ENCODE assay signal across 39 cellular contexts in the genomic region with DNA sequence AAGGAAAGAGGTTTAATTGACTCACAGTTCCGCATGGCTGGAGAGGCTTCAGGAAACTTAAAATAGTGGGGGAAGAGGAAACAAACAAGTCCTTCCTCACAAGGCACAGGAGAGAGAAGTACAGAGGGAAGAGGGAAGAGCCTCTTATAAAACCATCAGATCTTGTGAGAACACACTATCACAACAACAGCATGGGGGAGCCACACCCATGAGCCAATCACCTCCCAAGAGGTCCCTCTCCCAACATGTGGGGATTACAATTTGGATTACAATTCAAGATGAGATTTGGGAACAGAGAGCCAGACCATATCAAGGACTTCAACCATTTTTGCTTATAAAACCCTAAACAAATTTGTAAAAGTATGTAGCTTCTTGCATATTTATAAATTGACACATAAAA. TPM values are rescaled to one million over a fixed set of nuclear protein-coding genes. Genes with fewer than 3 reads are reported as not detected.
"Had no signal": no experiment of that assay in that cellular context is flagged by ENCODE, and none has a peak within 500 bp of the region (broad histone marks: within the 10 kb centered on the region; RNA-seq: fewer than 3 reads in every experiment).

No MANE protein-coding gene starts in this region.

- H3K27me3 Mint-ChIP-seq: activated B cell treated with CpG ODN at 0.5 μM for 24 hours; activated CD4-positive, alpha-beta memory T cell treated with anti-CD3 and anti-CD28 coated beads for 36 hours; activated CD4-positive, alpha-beta T cell treated with anti-CD3 and anti-CD28 coated beads, Interleukin-2, amount 10 ng/mL, durations not matched to agents 24 days and 14 days; activated CD8-positive, alpha-beta T cell treated with anti-CD3 and anti-CD28 coated beads for 36 hours; activated naive CD4-positive, alpha-beta T cell treated with anti-CD3 and anti-CD28 coated beads, Interleukin-2, amount 10 ng/mL, durations not matched to agents 7 days and 5 days; activated naive CD4-positive, alpha-beta T cell treated with anti-CD3 and anti-CD28 coated beads, Interleukin-2, amount 50 U/mL, for 24 hours; activated naive CD8-positive, alpha-beta T cell; activated naive CD8-positive, alpha-beta T cell treated with anti-CD3 and anti-CD28 coated beads, Interleukin-2, amount 10 ng/mL, durations not matched to agents 7 days and 5 days; activated naive CD8-positive, alpha-beta T cell treated with anti-CD3 and anti-CD28 coated beads, Interleukin-2, amount 50 U/mL, for 24 hours; activated T-helper 17 cell treated with anti-CD3 and anti-CD28 coated beads, Interleukin-2, amount 50 U/mL, for 72 hours; brain; central memory CD8-positive, alpha-beta T cell had no signal

- H3K27ac ChIP-seq: ascending aorta, cardiac muscle cell, WERI-Rb-1 had no signal

- H3K4me1 Mint-ChIP-seq: activated B cell treated with CpG ODN at 0.5 μM for 24 hours; activated CD4-positive, alpha-beta T cell treated with anti-CD3 and anti-CD28 coated beads, Interleukin-2, amount 10 ng/mL, durations not matched to agents 24 days and 14 days; activated naive CD4-positive, alpha-beta T cell treated with anti-CD3 and anti-CD28 coated beads, Interleukin-2, amount 10 ng/mL, durations not matched to agents 7 days and 5 days; activated naive CD4-positive, alpha-beta T cell treated with anti-CD3 and anti-CD28 coated beads, Interleukin-2, amount 50 U/mL, for 24 hours; activated naive CD8-positive, alpha-beta T cell treated with anti-CD3 and anti-CD28 coated beads, Interleukin-2, amount 10 ng/mL, durations not matched to agents 7 days and 5 days; activated naive CD8-positive, alpha-beta T cell treated with anti-CD3 and anti-CD28 coated beads, Interleukin-2, amount 50 U/mL, for 24 hours; activated T-helper 17 cell treated with anti-CD3 and anti-CD28 coated beads, Interleukin-2, amount 50 U/mL, for 72 hours; brain; central memory CD8-positive, alpha-beta T cell had no signal

- H3K4me1 ChIP-seq: ascending aorta had no signal

- DNase-seq: activated B cell treated with CpG ODN at 0.5 μM for 24 hours; activated CD4-positive, alpha-beta memory T cell treated with anti-CD3 and anti-CD28 coated beads for 36 hours; activated CD4-positive, alpha-beta T cell treated with anti-CD3 and anti-CD28 coated beads for 4 hours; activated CD4-positive, alpha-beta T cell treated with anti-CD3 and anti-CD28 coated beads, Interleukin-2, amount 10 ng/mL, durations not matched to agents 24 days and 14 days; activated CD4-positive, alpha-beta T cell treated with anti-CD3 and anti-CD28 coated beads, Interleukin-2, amount 50 U/mL, for 1 hour; activated CD4-positive, alpha-beta T cell treated with anti-CD3 and anti-CD28 coated beads, Interleukin-2, amount 50 U/mL, for 4 hours; activated CD4-positive, CD25-positive, alpha-beta regulatory T cell treated with anti-CD3 and anti-CD28 coated beads, Interleukin-2, amount 50 U/mL, for 72 hours; activated CD8-positive, alpha-beta memory T cell treated with anti-CD3 and anti-CD28 coated beads, Interleukin-2, amount 50 U/mL, for 4 hours; activated CD8-positive, alpha-beta T cell treated with anti-CD3 and anti-CD28 coated beads for 36 hours; activated effector memory CD4-positive, alpha-beta T cell treated with anti-CD3 and anti-CD28 coated beads, Interleukin-2, amount 50 U/mL, for 16 hours; activated gamma-delta T cell treated with Interleukin-2 at 50 U/mL for 16 hours; activated naive CD4-positive, alpha-beta T cell; activated naive CD4-positive, alpha-beta T cell treated with anti-CD3 and anti-CD28 coated beads, Interleukin-2, amount 10 ng/mL, durations not matched to agents 7 days and 5 days; activated naive CD8-positive, alpha-beta T cell treated with anti-CD3 and anti-CD28 coated beads, Interleukin-2, amount 10 ng/mL, durations not matched to agents 7 days and 5 days; activated naive CD8-positive, alpha-beta T cell treated with anti-CD3 and anti-CD28 coated beads, Interleukin-2, amount 50 U/mL, for 24 hours; activated T-cell treated with anti-CD3 and anti-CD28 coated beads for 4 hours; activated T-cell treated with anti-CD3 and anti-CD28 coated beads, Interleukin-2, amount 50 U/mL, for 1 hour; activated T-cell treated with anti-CD3 and anti-CD28 coated beads, Interleukin-2, amount 50 U/mL, for 4 hours; activated T-cell treated with anti-CD3 and anti-CD28 coated beads, Interleukin-2, amount 50 U/mL, for 72 hours; amygdala; anterior cingulate cortex; caudate nucleus; cerebellar nuclear complex; T-helper 1 cell; T-helper 2 cell; T-helper 9 cell; WERI-Rb-1 had no signal

- H3K4me3 ChIP-seq: ascending aorta, cardiac muscle cell had no signal

- H3K4me3 Mint-ChIP-seq: activated B cell treated with CpG ODN at 0.5 μM for 24 hours; activated CD4-positive, alpha-beta memory T cell treated with anti-CD3 and anti-CD28 coated beads for 36 hours; activated CD4-positive, alpha-beta T cell treated with anti-CD3 and anti-CD28 coated beads, Interleukin-2, amount 10 ng/mL, durations not matched to agents 24 days and 14 days; activated CD8-positive, alpha-beta T cell treated with anti-CD3 and anti-CD28 coated beads for 36 hours; activated naive CD4-positive, alpha-beta T cell treated with anti-CD3 and anti-CD28 coated beads, Interleukin-2, amount 10 ng/mL, durations not matched to agents 7 days and 5 days; activated naive CD4-positive, alpha-beta T cell treated with anti-CD3 and anti-CD28 coated beads, Interleukin-2, amount 50 U/mL, for 24 hours; activated naive CD8-positive, alpha-beta T cell; activated naive CD8-positive, alpha-beta T cell treated with anti-CD3 and anti-CD28 coated beads, Interleukin-2, amount 10 ng/mL, durations not matched to agents 7 days and 5 days; activated naive CD8-positive, alpha-beta T cell treated with anti-CD3 and anti-CD28 coated beads, Interleukin-2, amount 50 U/mL, for 24 hours; activated T-cell treated with anti-CD3 and anti-CD28 coated beads, Interleukin-2, amount 50 U/mL, for 4 hours; activated T-cell treated with anti-CD3 and anti-CD28 coated beads, Interleukin-2, amount 50 U/mL, for 72 hours; activated T-helper 1 cell treated with anti-CD3 and anti-CD28 coated beads, Interleukin-12 subunit alpha, Interleukin-12 subunit beta, Interleukin-2, Interleukin-4 antibody, amounts not matched to agents 30 ng/mL and 10 ng/mL and 1 ng/mL, durations not matched to agents 14 hours and 24 hours and 36 hours; activated T-helper 17 cell treated with anti-CD3 and anti-CD28 coated beads, Interleukin-2, amount 50 U/mL, for 72 hours; brain; central memory CD8-positive, alpha-beta T cell; T-helper 1 cell treated with Interleukin-12 subunit alpha and Interleukin-12 subunit beta and Interleukin-4 antibody, amounts not matched to agents 30 μg/mL and 1 μg/mL, for 36 hours; T-helper 2 cell treated with Interferon-gamma antibody and Interleukin-4, amounts not matched to agents 5 μg/mL and 100 μg/mL, for 36 hours had no signal

- H3K36me3 Mint-ChIP-seq: activated CD4-positive, alpha-beta memory T cell treated with anti-CD3 and anti-CD28 coated beads for 36 hours; activated naive CD4-positive, alpha-beta T cell treated with anti-CD3 and anti-CD28 coated beads, Interleukin-2, amount 10 ng/mL, durations not matched to agents 7 days and 5 days; activated naive CD4-positive, alpha-beta T cell treated with anti-CD3 and anti-CD28 coated beads, Interleukin-2, amount 50 U/mL, for 24 hours; activated naive CD8-positive, alpha-beta T cell; activated naive CD8-positive, alpha-beta T cell treated with anti-CD3 and anti-CD28 coated beads, Interleukin-2, amount 10 ng/mL, durations not matched to agents 7 days and 5 days; brain had no signal

- H3K9me3 Mint-ChIP-seq: activated B cell treated with CpG ODN at 0.5 μM for 24 hours; activated CD4-positive, alpha-beta memory T cell treated with anti-CD3 and anti-CD28 coated beads for 36 hours; activated CD4-positive, alpha-beta T cell treated with anti-CD3 and anti-CD28 coated beads, Interleukin-2, amount 10 ng/mL, durations not matched to agents 24 days and 14 days; activated CD8-positive, alpha-beta T cell treated with anti-CD3 and anti-CD28 coated beads for 36 hours; activated naive CD8-positive, alpha-beta T cell treated with anti-CD3 and anti-CD28 coated beads, Interleukin-2, amount 10 ng/mL, durations not matched to agents 7 days and 5 days; activated naive CD8-positive, alpha-beta T cell treated with anti-CD3 and anti-CD28 coated beads, Interleukin-2, amount 50 U/mL, for 24 hours; activated T-helper 1 cell treated with anti-CD3 and anti-CD28 coated beads, Interleukin-12 subunit alpha, Interleukin-12 subunit beta, Interleukin-2, Interleukin-4 antibody, amounts not matched to agents 30 ng/mL and 10 ng/mL and 1 ng/mL, durations not matched to agents 14 hours and 24 hours and 36 hours; activated T-helper 17 cell treated with anti-CD3 and anti-CD28 coated beads, Interleukin-2, amount 50 U/mL, for 72 hours; brain; T-helper 1 cell treated with Interleukin-12 subunit alpha and Interleukin-12 subunit beta and Interleukin-4 antibody, amounts not matched to agents 30 μg/mL and 1 μg/mL, for 36 hours had no signal

- H3K27me3 ChIP-seq: ascending aorta, cardiac muscle cell had no signal

- H3K9me3 ChIP-seq: ascending aorta had no signal

- H3K27ac Mint-ChIP-seq: activated B cell treated with CpG ODN at 0.5 μM for 24 hours; activated CD4-positive, alpha-beta memory T cell treated with anti-CD3 and anti-CD28 coated beads for 36 hours; activated CD4-positive, alpha-beta T cell treated with anti-CD3 and anti-CD28 coated beads, Interleukin-2, amount 10 ng/mL, durations not matched to agents 24 days and 14 days; activated CD8-positive, alpha-beta T cell treated with anti-CD3 and anti-CD28 coated beads for 36 hours; activated naive CD4-positive, alpha-beta T cell treated with anti-CD3 and anti-CD28 coated beads, Interleukin-2, amount 10 ng/mL, durations not matched to agents 7 days and 5 days; activated naive CD4-positive, alpha-beta T cell treated with anti-CD3 and anti-CD28 coated beads, Interleukin-2, amount 50 U/mL, for 24 hours; activated naive CD8-positive, alpha-beta T cell; activated naive CD8-positive, alpha-beta T cell treated with anti-CD3 and anti-CD28 coated beads, Interleukin-2, amount 10 ng/mL, durations not matched to agents 7 days and 5 days; activated naive CD8-positive, alpha-beta T cell treated with anti-CD3 and anti-CD28 coated beads, Interleukin-2, amount 50 U/mL, for 24 hours; activated T-cell treated with anti-CD3 and anti-CD28 coated beads, Interleukin-2, amount 50 U/mL, for 72 hours; activated T-helper 1 cell treated with anti-CD3 and anti-CD28 coated beads, Interleukin-12 subunit alpha, Interleukin-12 subunit beta, Interleukin-2, Interleukin-4 antibody, amounts not matched to agents 30 ng/mL and 10 ng/mL and 1 ng/mL, durations not matched to agents 14 hours and 24 hours and 36 hours; activated T-helper 17 cell treated with anti-CD3 and anti-CD28 coated beads, Interleukin-2, amount 50 U/mL, for 72 hours; brain; T-helper 1 cell treated with Interleukin-12 subunit alpha and Interleukin-12 subunit beta and Interleukin-4 antibody, amounts not matched to agents 30 μg/mL and 1 μg/mL, for 36 hours; T-helper 2 cell treated with Interferon-gamma antibody and Interleukin-4, amounts not matched to agents 5 μg/mL and 100 μg/mL, for 36 hours had no signal

- H3K36me3 ChIP-seq: ascending aorta, cardiac muscle cell, WERI-Rb-1 had no signal

- ATAC-seq: activated CD8-positive, alpha-beta T cell treated with anti-CD3 and anti-CD28 coated beads for 36 hours; activated naive CD8-positive, alpha-beta T cell treated with anti-CD3 and anti-CD28 coated beads, Interleukin-2, amount 50 U/mL, for 24 hours; activated T-cell treated with anti-CD3 and anti-CD28 coated beads, Interleukin-2, amount 50 U/mL, for 4 hours; activated T-cell treated with anti-CD3 and anti-CD28 coated beads, Interleukin-2, amount 50 U/mL, for 72 hours; activated T-helper 17 cell treated with anti-CD3 and anti-CD28 coated beads, Interleukin-2, amount 50 U/mL, for 72 hours had no signal

RNA-seq across cellular contexts. Expression of gene SLCO1C1, which starts 45.8 kb away (rescaled TPM):
- total RNA-seq: activated B cell treated with CpG ODN at 0.5 μM for 24 hours; activated CD4-positive, alpha-beta memory T cell treated with anti-CD3 and anti-CD28 coated beads for 36 hours; activated CD4-positive, alpha-beta T cell treated with anti-CD3 and anti-CD28 coated beads, Interleukin-2, amount 10 ng/mL, durations not matched to agents 24 days and 14 days; activated CD8-positive, alpha-beta memory T cell treated with anti-CD3 and anti-CD28 coated beads for 36 hours; activated CD8-positive, alpha-beta T cell treated with anti-CD3 and anti-CD28 coated beads for 36 hours; activated naive CD8-positive, alpha-beta T cell treated with anti-CD3 and anti-CD28 coated beads, Interleukin-2, amount 10 ng/mL, durations not matched to agents 7 days and 5 days; activated T-cell treated with anti-CD3 and anti-CD28 coated beads, Interleukin-2, amount 50 U/mL, for 4 hours; activated T-cell treated with anti-CD3 and anti-CD28 coated beads, Interleukin-2, amount 50 U/mL, for 72 hours; activated T-helper 1 cell treated with anti-CD3 and anti-CD28 coated beads, Interleukin-12 subunit alpha, Interleukin-12 subunit beta, Interleukin-2, Interleukin-4 antibody, amounts not matched to agents 30 ng/mL and 10 ng/mL and 1 ng/mL, durations not matched to agents 14 hours and 24 hours and 36 hours; activated T-helper 17 cell treated with anti-CD3 and anti-CD28 coated beads, Interleukin-2, amount 50 U/mL, for 72 hours; ascending aorta; bronchial epithelial cell; cardiac muscle cell had no signal
